18 cellular contexts compared by ENCODE assay signal in the genomic region with DNA sequence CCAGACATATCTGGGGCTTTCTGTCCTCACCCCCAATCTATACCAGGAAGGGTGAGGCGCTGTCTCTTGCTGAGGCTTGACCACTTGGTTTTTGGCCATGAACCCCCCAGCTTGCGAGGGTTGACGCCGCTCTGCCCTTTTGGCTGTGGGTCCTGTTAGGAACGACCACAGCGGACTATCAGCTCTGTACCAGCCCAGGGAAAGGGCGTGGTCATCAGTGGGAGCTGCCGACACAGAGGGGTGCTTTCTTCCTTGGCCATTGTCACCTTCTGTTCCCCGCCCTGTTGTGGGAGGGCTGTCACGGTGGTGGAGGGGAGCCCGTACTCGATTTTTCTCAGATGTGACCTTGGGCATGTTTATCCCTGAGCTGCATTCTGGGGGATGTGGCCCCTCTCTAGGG. TPM values are rescaled to one million over a fixed set of nuclear protein-coding genes. Genes with fewer than 3 reads are reported as not detected.
DNase-seq lines count a peak whose midpoint lies in the region; ATAC-seq and TF ChIP-seq lines count a peak whose summit lies in the region.
"Had no signal": no experiment of that assay in that cellular context is flagged by ENCODE, and none has a peak within 500 bp of the region (broad histone marks: within the 10 kb centered on the region; RNA-seq: fewer than 3 reads in every experiment).

No MANE protein-coding gene starts in this region.

- H3K4me3 Mint-ChIP-seq in activated T-cell treated with anti-CD3 and anti-CD28 coated beads, Interleukin-2, amount 50 U/mL, for 24 hours = no peak overlapping the region
- H3K4me3 Mint-ChIP-seq in endothelial cell (ENCODE audit: unreplicated experiment) = peak overlapping the region; percentile 31
- H3K4me3 Mint-ChIP-seq in HFFc6 = no peak overlapping the region
- H3K4me3 Mint-ChIP-seq: B cell had no signal

- no peak for DNase-seq in activated T-cell treated with anti-CD3 and anti-CD28 coated beads, Interleukin-2, amount 50 U/mL, for 24 hours
- DNase-seq in activated T-cell treated with anti-CD3 and anti-CD28 coated beads, Interleukin-2, amount 50 U/mL, for 1 hour = no peak
- DNase-seq in RWPE1 (ENCODE audit: low spot score) = no peak
- no peak for DNase-seq in endothelial cell (ENCODE audit: low spot score)
- DNase-seq in HFFc6 = no peak
- no peak for DNase-seq in activated CD4-positive, alpha-beta T cell treated with anti-CD3 and anti-CD28 coated beads, Interleukin-2, amount 50 U/mL, for 4 hours
- DNase-seq: COR-L47, DMS 273 treated with DMSO at 0.1 percent for 48 hours, DND-41, GOT3, KBM-7, NCI-H1105, SHP77 had no signal

- no peak for ATAC-seq in GM18858 (IDR thresholded peaks at IDR 0.05; ENCODE audit: unreplicated experiment)

- H3K27me3 Mint-ChIP-seq in activated T-cell treated with anti-CD3 and anti-CD28 coated beads, Interleukin-2, amount 50 U/mL, for 24 hours = no peaks in the 10 kb centered on the region
- H3K27me3 Mint-ChIP-seq in endothelial cell (ENCODE audit: unreplicated experiment) = peaks cover 15% of the 10 kb centered on the region
- H3K27me3 Mint-ChIP-seq in HFFc6 (ENCODE audit: insufficient read depth) = no peaks in the 10 kb centered on the region; the same call in 1 of the 2 replicates
- H3K27me3 Mint-ChIP-seq: B cell had no signal

- H3K27ac Mint-ChIP-seq in activated T-cell treated with anti-CD3 and anti-CD28 coated beads, Interleukin-2, amount 50 U/mL, for 24 hours = peak overlapping the region; percentile 63
- no peak overlapping the region for H3K27ac Mint-ChIP-seq in endothelial cell (ENCODE audit: unreplicated experiment)
- H3K27ac Mint-ChIP-seq in HFFc6 = no peak overlapping the region; the same call in 1 of the 2 replicates
- H3K27ac Mint-ChIP-seq: B cell had no signal

- H3K9ac ChIP-seq in skeletal muscle tissue (ENCODE audit: low read depth in 1 of 3, low read length in 3 of 3) = no peak overlapping the region

- H3K36me3 ChIP-seq in skeletal muscle tissue (ENCODE audit: control insufficient read depth in 3 of 3, insufficient read depth in 3 of 3, low read length in 3 of 3) = peaks cover 38 to 53% (median 41%) of the 10 kb centered on the region in 3 donors

- POLR2A ChIA-PET in RWPE1 (lab: Yijun Ruan, JAX; ENCODE audit: low non-redundant PET) = no interaction called here

- H3K4me1 ChIP-seq in skeletal muscle tissue (ENCODE audit: control insufficient read depth in 3 of 3, insufficient read depth in 3 of 3, low read length in 3 of 3) = peaks cover 15 to 40% (median 33%) of the 10 kb centered on the region in 3 donors

- H3K4me1 Mint-ChIP-seq in activated T-cell treated with anti-CD3 and anti-CD28 coated beads, Interleukin-2, amount 50 U/mL, for 24 hours (ENCODE audit: low read depth) = peaks cover 15% of the 10 kb centered on the region
- H3K4me1 Mint-ChIP-seq in endothelial cell (ENCODE audit: unreplicated experiment) (peaks cover 8% of the 10 kb centered on the region), HFFc6 (ENCODE audit: low read depth) (peaks cover 9% of the 10 kb centered on the region)

- TF ChIP-seq CTCF in RWPE1 (conservative IDR thresholded peaks at IDR 0.05; ENCODE audit: low read depth) (no peak), endothelial cell (IDR thresholded peaks at IDR 0.05; ENCODE audit: unreplicated experiment) (no peak), HFFc6 (IDR thresholded peaks at IDR 0.05) (no peak)

- peaks cover 74% of the 10 kb centered on the region for H3K36me3 Mint-ChIP-seq in activated T-cell treated with anti-CD3 and anti-CD28 coated beads, Interleukin-2, amount 50 U/mL, for 24 hours (ENCODE audit: low read depth)
- peaks cover 17% of the 10 kb centered on the region for H3K36me3 Mint-ChIP-seq in endothelial cell (ENCODE audit: low read depth, unreplicated experiment)
- H3K36me3 Mint-ChIP-seq in HFFc6 (ENCODE audit: low read depth) = peaks cover 10% of the 10 kb centered on the region

- H3K27me3 ChIP-seq in skeletal muscle tissue (ENCODE audit: control insufficient read depth in 3 of 3, insufficient read depth in 3 of 3, low read length in 3 of 3) = no peaks in the 10 kb centered on the region

- H3K27ac ChIP-seq in RWPE1 (peak overlapping the region; percentile 33; the same call in 1 of the 2 replicates), skeletal muscle tissue (ENCODE audit: low read depth, low read length) (peak overlapping the region; percentile 73)

- CTCF ChIA-PET in RWPE1 (lab: Yijun Ruan, JAX) = interaction anchor here (0.6 kb wide), 1 partner anchor 74 kb away, joined by 5 read pairs; a partner anchor contains a TSS

- H3K9me3 Mint-ChIP-seq in activated T-cell treated with anti-CD3 and anti-CD28 coated beads, Interleukin-2, amount 50 U/mL, for 24 hours = no peaks in the 10 kb centered on the region
- H3K9me3 Mint-ChIP-seq in endothelial cell (ENCODE audit: unreplicated experiment) (no peaks in the 10 kb centered on the region), HFFc6 (no peaks in the 10 kb centered on the region)

- no peak overlapping the region for H3K4me3 ChIP-seq in skeletal muscle tissue (ENCODE audit: low read length in 3 of 3)

- H3K9me3 ChIP-seq in skeletal muscle tissue (ENCODE audit: control insufficient read depth in 3 of 3, low read length in 3 of 3) = no peaks in the 10 kb centered on the region

RNA-seq across cellular contexts. Expression of a gene that starts 5.7 kb away (rescaled TPM):
- total RNA-seq in endothelial cell (ENCODE audit: unreplicated experiment) (53.0 TPM), skeletal muscle tissue (6.3 TPM)
- total RNA-seq in HFFc6 (2021; fragmentation: NEBNext Ultra II Directional; extraction: Animal tissue kit (Norgen Biotek cat#: 25700)) = 10 to 100 TPM; 19.9 to 29.0 (median 26.5) TPM

RNA-seq across cellular contexts. Expression of a gene that starts 19.8 kb away (rescaled TPM):
- total RNA-seq in endothelial cell (ENCODE audit: unreplicated experiment) (not detected), skeletal muscle tissue (not detected)
- total RNA-seq in HFFc6 (2021; fragmentation: NEBNext Ultra II Directional; extraction: Animal tissue kit (Norgen Biotek cat#: 25700)) = 10 to 100 TPM; 10.1 to 13.7 (median 12.2) TPM
- total RNA-seq: B cell, G401, NCI-H460 had no signal

RNA-seq across cellular contexts. Expression of a gene that starts 48.1 kb away (rescaled TPM):
- 16.2 TPM for total RNA-seq in endothelial cell (ENCODE audit: unreplicated experiment)
- 4.7 TPM for total RNA-seq in skeletal muscle tissue
- total RNA-seq in HFFc6 (2021; fragmentation: NEBNext Ultra II Directional; extraction: Animal tissue kit (Norgen Biotek cat#: 25700)) = 10 to 100 TPM; 11.6 to 13.0 (median 12.2) TPM

RNA-seq across cellular contexts. Expression of a gene that starts 52.0 kb away (rescaled TPM):
- 17.1 TPM for total RNA-seq in endothelial cell (ENCODE audit: unreplicated experiment)
- 2.1 TPM for total RNA-seq in skeletal muscle tissue
- total RNA-seq in HFFc6 (2021; fragmentation: NEBNext Ultra II Directional; extraction: Animal tissue kit (Norgen Biotek cat#: 25700)) = 10 to 100 TPM; 22.9 to 28.3 (median 25.5) TPM

RNA-seq across cellular contexts. Expression of a gene that starts 52.1 kb away (rescaled TPM):
- total RNA-seq in endothelial cell (ENCODE audit: unreplicated experiment) = 3.4 TPM
- total RNA-seq in skeletal muscle tissue = 1.6 TPM
- total RNA-seq in HFFc6 (2021; fragmentation: NEBNext Ultra II Directional; extraction: Animal tissue kit (Norgen Biotek cat#: 25700)) = under 1 TPM; 0.37 to 0.67 (median 0.55) TPM
